Comparison of ENCODE assay signal across 20 cellular contexts in genomic region chr11:79367844-79368243, GRCh38.
DNase-seq lines count a peak whose midpoint lies in the region; ATAC-seq, FAIRE-seq and TF ChIP-seq lines count a peak whose summit lies in the region.
"Had no signal": no experiment of that assay in that cellular context is flagged by ENCODE, and none has a peak within 500 bp of the region (broad histone marks: within the 10 kb centered on the region; RNA-seq: fewer than 3 reads in every experiment).

No MANE protein-coding gene starts in this region.

- ATAC-seq in HG02759 (IDR thresholded peaks at IDR 0.05; ENCODE audit: unreplicated experiment) (peak; percentile 45), GM12878 (peak; percentile 88)
- ATAC-seq: HCT116 had no signal

- H3K27ac Mint-ChIP-seq in endothelial cell (ENCODE audit: unreplicated experiment) = no peak overlapping the region
- H3K27ac Mint-ChIP-seq: B cell; CD4-positive, alpha-beta T cell; HFFc6 had no signal

- no peak overlapping the region for H3K4me3 Mint-ChIP-seq in endothelial cell (ENCODE audit: unreplicated experiment)
- H3K4me3 Mint-ChIP-seq: B cell; CD4-positive, alpha-beta T cell; HFFc6 had no signal

- no TSS peak for BruUV-seq in GM12878 (replicated peaks; lab: Mats Ljungman, UMichigan)

- no peaks in the 10 kb centered on the region for H3K79me2 ChIP-seq in GM12878 (ENCODE audit: control insufficient read depth, insufficient read depth, low read length)
- peaks cover 18% of the 10 kb centered on the region for H3K79me2 ChIP-seq in neural cell (replicated peaks; ENCODE audit: insufficient read depth, low read length)

- no peak for TF ChIP-seq EP300 in GM12878 (IDR thresholded peaks at IDR 0.05; ENCODE audit: borderline replicate concordance in 1 of 2, control insufficient read depth in 1 of 2, low read depth in 2 of 2, low read length in 2 of 2)
- no peak for TF ChIP-seq EP300 in neural cell (conservative IDR thresholded peaks at IDR 0.05; ENCODE audit: poor library complexity, severe bottlenecking)

- DNase-seq in GM12865 (ENCODE audit: low read depth) (peak; percentile 17), GM12878 (ENCODE audit: low read depth, low spot score) (no peak), endothelial cell (ENCODE audit: low spot score) (no peak), OCI-M2 (lab: John Stamatoyannopoulos, UW; ENCODE audit: unreplicated experiment) (no peak)
- DNase-seq in activated effector memory CD4-positive, alpha-beta T cell treated with Interleukin-2 at 50 U/mL for 16 hours = no peak
- DNase-seq: Caco-2; CD4-positive, alpha-beta T cell; GOT3; H7; HFFc6 had no signal

- no peak for TF ChIP-seq RAD21 in GM12878 (IDR thresholded peaks at IDR 0.05; ENCODE audit: insufficient read depth, low read depth, low read length)
- no peak for TF ChIP-seq RAD21 in neural cell (conservative IDR thresholded peaks at IDR 0.05)

- TF ChIP-seq CTCF in GM12865 (IDR thresholded peaks at IDR 0.05; ENCODE audit: insufficient read depth, low read depth, low read length, missing control alignments) (no peak), GM12878 (IDR thresholded peaks at IDR 0.05 in 2 of 3, conservative IDR thresholded peaks at IDR 0.05 in 1 of 3; ENCODE audit: control insufficient read depth in 2 of 3, extremely low read depth in 1 of 3, insufficient read depth in 1 of 3, low read depth in 3 of 3, low read length in 3 of 3) (no peak), neural cell (IDR thresholded peaks at IDR 0.05; ENCODE audit: poor library complexity, severe bottlenecking) (no peak), endothelial cell (IDR thresholded peaks at IDR 0.05; ENCODE audit: unreplicated experiment) (no peak)

- H3K9ac ChIP-seq in GM12878 (ENCODE audit: control insufficient read depth, insufficient read depth, low read length) (no peak overlapping the region), neural cell (ENCODE audit: low read length) (peak overlapping the region; percentile 63)
- H3K9ac ChIP-seq: KMS-11 had no signal

- no peak overlapping the region for H3K27ac ChIP-seq in GM12878 (ENCODE audit: control insufficient read depth, insufficient read depth)
- peak overlapping the region; percentile 96 for H3K27ac ChIP-seq in neural cell (ENCODE audit: low read length)
- H3K27ac ChIP-seq: C4-2B, HL-60, KMS-11 had no signal

- no peak for TF ChIP-seq POLR2A in GM12878 (IDR thresholded peaks at IDR 0.05; ENCODE audit: low read depth, low read length)

- no peak overlapping the region for H3K4me3 ChIP-seq in GM12865 (ENCODE audit: low read depth, low read length)
- H3K4me3 ChIP-seq in GM12878 = no peak overlapping the region
- H3K4me3 ChIP-seq in neural cell (ENCODE audit: low read length) = peak overlapping the region; percentile 51

- RAD21 ChIA-PET in GM12878 (lab: Charles Lee; ENCODE audit: unreplicated experiment) = interaction anchor here (1.2 kb wide), 1 partner anchor 123 kb away, joined by 3 read pairs; no protein-coding TSS in a partner anchor

- H3K36me3 Mint-ChIP-seq in endothelial cell (ENCODE audit: low read depth, unreplicated experiment) = no peaks in the 10 kb centered on the region

- no peaks in the 10 kb centered on the region for H3K9me2 ChIP-seq in neural cell (ENCODE audit: insufficient read depth, low read length)

- in situ Hi-C loops in GM12878 (cut with MboI) = no loop called here

- 1% methylated on average over 4 of the region's 4 CpGs for WGBS in GM12878 (ENCODE audit: insufficient coverage, insufficient replicate concordance, low lambda C conversion rate, missing lambda C conversion rate)

- H3K36me3 ChIP-seq in GM12878 (ENCODE audit: control insufficient read depth in 2 of 2, insufficient read depth in 2 of 2, low read length in 1 of 2) (no peaks in the 10 kb centered on the region), neural cell (ENCODE audit: insufficient read depth, low read length) (no peaks in the 10 kb centered on the region)

- H3F3A ChIP-seq in neural cell (ENCODE audit: insufficient read depth, low read length, poor library complexity, severe bottlenecking) = peaks cover 7% of the 10 kb centered on the region

- H3K27me3 Mint-ChIP-seq in endothelial cell (ENCODE audit: unreplicated experiment) = peaks cover 2% of the 10 kb centered on the region

- H3K4me2 ChIP-seq in GM12878 (ENCODE audit: control insufficient read depth, insufficient read depth) = no peak overlapping the region
- peak overlapping the region; percentile 36 for H3K4me2 ChIP-seq in neural cell (ENCODE audit: low read length)
- H3K4me2 ChIP-seq: KMS-11 had no signal

- POLR2A ChIA-PET in GM12878 (lab: Charles Lee) = no interaction called here

- H3K9me3 Mint-ChIP-seq in endothelial cell (ENCODE audit: unreplicated experiment) = no peaks in the 10 kb centered on the region
- H3K9me3 Mint-ChIP-seq: CD4-positive, alpha-beta T cell; HFFc6 had no signal

- peaks cover 3% of the 10 kb centered on the region for H3K4me1 Mint-ChIP-seq in endothelial cell (ENCODE audit: unreplicated experiment)
- H3K4me1 Mint-ChIP-seq: B cell had no signal

- SMC1A ChIA-PET in GM12878 (lab: Charles Lee; ENCODE audit: uncharacterized antibody, unreplicated experiment) = interaction anchor here (0.8 to 2.7 kb wide), 5 partner anchors 10 to 114 kb away, joined by 3 to 7 read pairs (median 4); no protein-coding TSS in a partner anchor

- CTCF ChIA-PET in GM12878 (lab: Yijun Ruan, JAX) = interaction anchor here (0.9 to 3.5 kb wide), 3 partner anchors 33 to 125 kb away, joined by 3 to 16 read pairs (median 15); no protein-coding TSS in a partner anchor

- H3K27me3 ChIP-seq in GM12878 (replicated peaks in 1 of 2; ENCODE audit: control insufficient read depth in 2 of 2, insufficient read depth in 2 of 2, low read length in 1 of 2) (no peaks in the 10 kb centered on the region), neural cell (ENCODE audit: insufficient read depth, low read depth, low read length) (no peaks in the 10 kb centered on the region)

- FAIRE-seq in GM12878 (lab: Jason Lieb, UNC) = no peak
- FAIRE-seq: D721Med, G401.6, GM19239 had no signal

- intact Hi-C loops in GM12878 (cut with micrococcal nuclease; ENCODE audit: unreplicated experiment) = no loop called here

- H4K20me1 ChIP-seq in GM12878 (ENCODE audit: control insufficient read depth, insufficient read depth) (no peaks in the 10 kb centered on the region), neural cell (ENCODE audit: insufficient read depth) (no peaks in the 10 kb centered on the region)

- H2AFZ ChIP-seq in GM12878 (ENCODE audit: control insufficient read depth, low read depth, low read length) = no peak overlapping the region
- no peak overlapping the region for H2AFZ ChIP-seq in neural cell (ENCODE audit: low read depth, low read length)

- no peaks in the 10 kb centered on the region for H3K9me3 ChIP-seq in GM12878 (replicated peaks; ENCODE audit: control insufficient read depth, insufficient read depth, low read length)
- H3K9me3 ChIP-seq in neural cell (ENCODE audit: low read length) = no peaks in the 10 kb centered on the region
- H3K9me3 ChIP-seq: Caco-2 had no signal

- H3K4me1 ChIP-seq in GM12878 (ENCODE audit: control insufficient read depth, insufficient read depth, low read length) = no peaks in the 10 kb centered on the region
- H3K4me1 ChIP-seq: Caco-2 had no signal

TF ChIP-seq in GM12878, 131 proteins besides CTCF, POLR2A, EP300 and RAD21 (continues in another document):
- TF ChIP-seq POU2F2 (IDR thresholded peaks at IDR 0.05; ENCODE audit: borderline replicate concordance, low read depth, low read length) = no peak
- no peak for TF ChIP-seq CBX5 (IDR thresholded peaks at IDR 0.05; ENCODE audit: low read depth)
- TF ChIP-seq RAD51 (IDR thresholded peaks at IDR 0.05) = no peak
- peak; percentile 62; the same call in 1 of the 2 replicates for TF ChIP-seq MTA2 (IDR thresholded peaks at IDR 0.05; ENCODE audit: low read depth)
- no peak for TF ChIP-seq E4F1 (IDR thresholded peaks at IDR 0.05; ENCODE audit: borderline replicate concordance, partially characterized antibody)

TF ChIP-seq in neural cell, 6 proteins besides CTCF, POLR2A, EP300 and RAD21:
- no peak for TF ChIP-seq SMC3 (conservative IDR thresholded peaks at IDR 0.05; ENCODE audit: poor library complexity)
